In genomic region chr6:103191391-103192093, GRCh38 we compare ENCODE assay signal across 27 cellular contexts.
"Had no signal": no experiment of that assay in that cellular context is flagged by ENCODE, and none has a peak within 500 bp of the region (broad histone marks: within the 10 kb centered on the region; RNA-seq: fewer than 3 reads in every experiment).

No MANE protein-coding gene starts in this region.

- H3K4me3 ChIP-seq: lower lobe of right lung, neural progenitor cell, ovary, right atrium auricular region, skin epidermis, spleen, suprapubic skin, thoracic aorta, tibial artery, upper lobe of right lung, uterus had no signal

- H3K4me2 ChIP-seq: neural progenitor cell had no signal

- ATAC-seq: left ventricle myocardium superior; lower lobe of right lung; natural killer cell; sciatic nerve; stimulated activated effector memory CD8-positive, alpha-beta T cell treated with anti-CD3 and anti-CD28 coated beads, Interleukin-12 subunit alpha, Interleukin-12 subunit beta, amount 100 ng/mL, for 72 hours; upper lobe of right lung had no signal

- H3K36me3 ChIP-seq: lower lobe of right lung, neural progenitor cell, neutrophil, ovary, right atrium auricular region, spleen, suprapubic skin, thoracic aorta, tibial artery, upper lobe of right lung, uterus had no signal

- H3K27me3 Mint-ChIP-seq: naive B cell; progenitor cell of endocrine pancreas; stimulated activated naive CD8-positive, alpha-beta T cell treated with anti-CD3 and anti-CD28 coated beads, Interleukin-15, Interleukin-2, amounts not matched to agents 100 ng/mL and 50 ng/mL, for 24 hours had no signal

- H3K27ac ChIP-seq: lower lobe of right lung, neural progenitor cell, neutrophil, ovary, right atrium auricular region, skin epidermis, spleen, suprapubic skin, thoracic aorta, tibial artery, upper lobe of right lung, uterus had no signal

- H3K36me3 Mint-ChIP-seq: naive B cell; natural killer cell; neural progenitor cell; stimulated activated effector memory CD8-positive, alpha-beta T cell treated with anti-CD3 and anti-CD28 coated beads, Interleukin-12 subunit alpha, Interleukin-12 subunit beta, amount 100 ng/mL, for 72 hours had no signal

- H3K27ac Mint-ChIP-seq: naive B cell; natural killer cell; nephron progenitor cell; neural progenitor cell; progenitor cell of endocrine pancreas; stimulated activated effector memory CD8-positive, alpha-beta T cell treated with anti-CD3 and anti-CD28 coated beads, Interleukin-12 subunit alpha, Interleukin-12 subunit beta, amount 100 ng/mL, for 72 hours; stimulated activated naive CD8-positive, alpha-beta T cell treated with anti-CD3 and anti-CD28 coated beads, Interleukin-15, Interleukin-2, amounts not matched to agents 100 ng/mL and 50 ng/mL, for 24 hours had no signal

- H3K4me1 Mint-ChIP-seq: naive B cell; natural killer cell; nephron progenitor cell; neural progenitor cell; stimulated activated effector memory CD8-positive, alpha-beta T cell treated with anti-CD3 and anti-CD28 coated beads, Interleukin-12 subunit alpha, Interleukin-12 subunit beta, amount 100 ng/mL, for 72 hours had no signal

- H3K9me3 ChIP-seq: lower lobe of right lung, neutrophil, ovary, right atrium auricular region, spleen, suprapubic skin, thoracic aorta, tibial artery, upper lobe of right lung, uterus had no signal

- H3K9ac ChIP-seq: neural progenitor cell had no signal

- H2AFZ ChIP-seq: neural progenitor cell had no signal

- DNase-seq: hippocampal formation; left ventricle myocardium superior; lower lobe of right lung; mammary epithelial cell; mesenchymal stem cell; naive B cell; natural killer cell; nephron progenitor cell; occipital lobe; ovary; spleen; stimulated activated CD4-positive, alpha-beta T cell treated with anti-CD3 and anti-CD28 coated beads, Interleukin-4, amount 100 ng/mL, for 24 hours; stimulated activated naive CD4-positive, alpha-beta T cell; tibial artery; trophoblast cell; upper lobe of right lung; uterus had no signal

- H3K27me3 ChIP-seq: neural progenitor cell, neutrophil, ovary, right atrium auricular region, spleen, suprapubic skin, tibial artery, upper lobe of right lung, uterus had no signal

- H3K4me1 ChIP-seq: lower lobe of right lung, neural progenitor cell, right atrium auricular region, spleen, suprapubic skin, tibial artery, upper lobe of right lung, uterus had no signal

- H3K9me3 Mint-ChIP-seq: nephron progenitor cell had no signal

- H3K4me3 Mint-ChIP-seq: naive B cell; natural killer cell; nephron progenitor cell; neural progenitor cell; stimulated activated effector memory CD8-positive, alpha-beta T cell treated with anti-CD3 and anti-CD28 coated beads, Interleukin-12 subunit alpha, Interleukin-12 subunit beta, amount 100 ng/mL, for 72 hours; stimulated activated naive CD8-positive, alpha-beta T cell treated with anti-CD3 and anti-CD28 coated beads, Interleukin-15, Interleukin-2, amounts not matched to agents 100 ng/mL and 50 ng/mL, for 24 hours had no signal
